ENCODE assay signal across 8 cellular contexts in genomic region chr18:50009772-50010171, GRCh38.
A peak's percentile ranks its signal among the peaks of the same experiment; 100 is the strongest.
DNase-seq lines count a peak whose midpoint lies in the region; ATAC-seq and TF ChIP-seq lines count a peak whose summit lies in the region.

No MANE protein-coding gene starts in this region.

- no peak for TF ChIP-seq CTCF in omental fat pad (IDR thresholded peaks at IDR 0.05)

- peak; percentile 55 for DNase-seq in AG20443 (ENCODE audit: low spot score)
- DNase-seq in NCI-H524 treated with DMSO at 0.1 percent for 48 hours (lab: John Stamatoyannopoulos, UW) = peak; percentile 68
- peak in 2 of 3 experiments; percentile 2 to 4 for DNase-seq in activated CD8-positive, alpha-beta memory T cell treated with anti-CD3 and anti-CD28 coated beads for 48 hours (ENCODE audit: low read depth in 2 of 3, low spot score in 2 of 3)
- peak; percentile 9 for DNase-seq in fibroblast of peridontal ligament (ENCODE audit: extremely low read depth)
- no peak for DNase-seq in omental fat pad (ENCODE audit: low spot score)

- ATAC-seq in GM18907 (IDR thresholded peaks at IDR 0.05; ENCODE audit: unreplicated experiment) = peak; percentile 85
- peak; percentile 82 for ATAC-seq in HG03432 (IDR thresholded peaks at IDR 0.05; ENCODE audit: unreplicated experiment)
- ATAC-seq in omental fat pad (ENCODE audit: low FRiP score) = peak; percentile 52
- ATAC-seq in HG03521 (IDR thresholded peaks at IDR 0.05; ENCODE audit: unreplicated experiment) = no peak
